In genomic region chr11:126926376-126926791, GRCh38 we compare ENCODE assay signal across 1 cellular context.
TF ChIP-seq lines count a peak whose summit lies in the region.

No MANE protein-coding gene starts in this region.

TF ChIP-seq in WTC11, 78 proteins besides CTCF, POLR2A, EP300 and RAD21:
- TF ChIP-seq FOXJ3 (CRISPR knock-in tag; IDR thresholded peaks at IDR 0.05; ENCODE audit: borderline replicate concordance) (no peak), NR3C1 (CRISPR knock-in tag; conservative IDR thresholded peaks at IDR 0.05; ENCODE audit: low read depth) (no peak), AFF4 (CRISPR knock-in tag; IDR thresholded peaks at IDR 0.05; ENCODE audit: borderline replicate concordance) (no peak), JUN (CRISPR knock-in tag; IDR thresholded peaks at IDR 0.05) (no peak), ZNF425 (CRISPR knock-in tag; conservative IDR thresholded peaks at IDR 0.05) (no peak), IRF2 (CRISPR knock-in tag; IDR thresholded peaks at IDR 0.05; ENCODE audit: borderline replicate concordance, low read depth) (no peak)
- TF ChIP-seq, protein P1, sequence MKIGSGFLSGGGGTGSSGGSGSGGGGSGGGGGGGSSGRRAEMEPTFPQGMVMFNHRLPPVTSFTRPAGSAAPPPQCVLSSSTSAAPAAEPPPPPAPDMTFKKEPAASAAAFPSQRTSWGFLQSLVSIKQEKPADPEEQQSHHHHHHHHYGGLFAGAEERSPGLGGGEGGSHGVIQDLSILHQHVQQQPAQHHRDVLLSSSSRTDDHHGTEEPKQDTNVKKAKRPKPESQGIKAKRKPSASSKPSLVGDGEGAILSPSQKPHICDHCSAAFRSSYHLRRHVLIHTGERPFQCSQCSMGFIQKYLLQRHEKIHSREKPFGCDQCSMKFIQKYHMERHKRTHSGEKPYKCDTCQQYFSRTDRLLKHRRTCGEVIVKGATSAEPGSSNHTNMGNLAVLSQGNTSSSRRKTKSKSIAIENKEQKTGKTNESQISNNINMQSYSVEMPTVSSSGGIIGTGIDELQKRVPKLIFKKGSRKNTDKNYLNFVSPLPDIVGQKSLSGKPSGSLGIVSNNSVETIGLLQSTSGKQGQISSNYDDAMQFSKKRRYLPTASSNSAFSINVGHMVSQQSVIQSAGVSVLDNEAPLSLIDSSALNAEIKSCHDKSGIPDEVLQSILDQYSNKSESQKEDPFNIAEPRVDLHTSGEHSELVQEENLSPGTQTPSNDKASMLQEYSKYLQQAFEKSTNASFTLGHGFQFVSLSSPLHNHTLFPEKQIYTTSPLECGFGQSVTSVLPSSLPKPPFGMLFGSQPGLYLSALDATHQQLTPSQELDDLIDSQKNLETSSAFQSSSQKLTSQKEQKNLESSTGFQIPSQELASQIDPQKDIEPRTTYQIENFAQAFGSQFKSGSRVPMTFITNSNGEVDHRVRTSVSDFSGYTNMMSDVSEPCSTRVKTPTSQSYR (CRISPR knock-in tag; IDR thresholded peaks at IDR 0.05): no peak
